1 cellular context compared by ENCODE assay signal in the genomic region with DNA sequence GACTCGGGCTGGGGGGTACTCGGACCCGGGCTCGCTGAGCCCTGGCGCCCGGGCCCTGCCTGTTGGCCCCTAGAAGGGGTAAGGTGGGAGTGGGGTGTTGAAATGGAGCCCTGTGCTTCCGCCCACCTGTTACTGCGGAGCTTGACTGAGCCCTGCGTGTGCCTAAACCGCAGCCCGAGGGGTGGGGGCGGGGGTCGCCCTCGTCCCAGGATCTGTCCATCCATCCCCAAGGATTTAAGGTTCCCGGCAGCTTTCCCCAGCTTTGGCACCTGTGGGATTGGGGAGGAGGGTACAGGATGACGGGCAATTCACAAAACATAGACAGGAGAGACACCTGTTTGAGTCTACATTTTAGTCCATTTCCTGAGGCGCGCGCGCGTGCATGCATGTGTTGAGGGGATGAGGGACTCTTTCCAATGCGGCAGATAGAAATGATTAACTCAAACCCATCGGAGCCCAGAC.
TF ChIP-seq lines count a peak whose summit lies in the region.

No MANE protein-coding gene starts in this region.

TF ChIP-seq in K562, 482 proteins besides CTCF, POLR2A, EP300 and RAD21 (continued from another document):
- no peak for TF ChIP-seq ZNF639 (CRISPR knock-in tag; conservative IDR thresholded peaks at IDR 0.05 in 1 of 2, IDR thresholded peaks at IDR 0.05 in 1 of 2)
- no peak for TF ChIP-seq BMI1 (IDR thresholded peaks at IDR 0.05; ENCODE audit: low read length)
- TF ChIP-seq SPI1 (IDR thresholded peaks at IDR 0.05; ENCODE audit: borderline replicate concordance, low read depth, low read length) = no peak
- no peak for TF ChIP-seq ESRRA (IDR thresholded peaks at IDR 0.05; ENCODE audit: borderline replicate concordance, low read depth)
- no peak for TF ChIP-seq MCM3 (IDR thresholded peaks at IDR 0.05)
- no peak for TF ChIP-seq HDAC6 (IDR thresholded peaks at IDR 0.05; ENCODE audit: low read depth, low read length)
